7 cellular contexts compared by ENCODE assay signal in genomic region chr10:49972094-49972493, GRCh38. TPM values are rescaled to one million over a fixed set of nuclear protein-coding genes. Genes with fewer than 3 reads are reported as not detected.
DNase-seq lines count a peak whose midpoint lies in the region; ATAC-seq, FAIRE-seq and TF ChIP-seq lines count a peak whose summit lies in the region.
"Not testable (repeated sequence)": the region's sequence is repeated elsewhere in the genome, so short reads cannot be mapped to it uniquely, and the experiment has no call there.

No MANE protein-coding gene starts in this region.

- TF ChIP-seq EP300 in K562 (IDR thresholded peaks at IDR 0.05; ENCODE audit: low read length); HepG2 (IDR thresholded peaks at IDR 0.05; ENCODE audit: low read depth in 2 of 2, low read length in 2 of 2); HepG2 (CRISPR knock-in tag; IDR thresholded peaks at IDR 0.05; ENCODE audit: borderline replicate concordance): not testable (repeated sequence)

- BruUV-seq in K562 (replicated peaks; lab: Mats Ljungman, UMichigan); HepG2 (replicated peaks; lab: Mats Ljungman, UMichigan): not testable (repeated sequence)

- CTCF ChIA-PET in K562 (lab: Yijun Ruan, JAX; ENCODE audit: low intra/inter-chr PET ratio); HepG2 (lab: Yijun Ruan, JAX; ENCODE audit: low intra/inter-chr PET ratio, low total read pairs): not testable (repeated sequence)

- not testable (repeated sequence) for H3K9me1 ChIP-seq in K562 (ENCODE audit: control insufficient read depth, insufficient read depth, low read length)

- TF ChIP-seq CTCF in K562 (IDR thresholded peaks at IDR 0.05 in 2 of 3, conservative IDR thresholded peaks at IDR 0.05 in 1 of 3; ENCODE audit: insufficient read depth in 2 of 3, low read depth in 1 of 3, low read length in 3 of 3); choroid plexus epithelial cell (conservative IDR thresholded peaks at IDR 0.05; ENCODE audit: low read depth, low read length); HepG2 (CRISPR knock-in tag; IDR thresholded peaks at IDR 0.05): not testable (repeated sequence)

- FAIRE-seq in K562 (lab: Jason Lieb, UNC); HepG2 (lab: Jason Lieb, UNC): not testable (repeated sequence)

- not testable (repeated sequence) for H3K4me3 ChIP-seq in K562; choroid plexus epithelial cell (ENCODE audit: low read depth, low read length); HepG2 (replicated peaks in 1 of 3; ENCODE audit: insufficient read depth in 1 of 3, low read depth in 2 of 3, low read length in 3 of 3)

- H3K27ac ChIP-seq in K562 (ENCODE audit: extremely low read depth, low read depth, low read length); HepG2 (ENCODE audit: extremely low read length, insufficient read depth, low read length): not testable (repeated sequence)

- WGBS in K562 (ENCODE audit: insufficient coverage, low coverage, missing lambda C conversion rate): 30% methylated on average over 3 of the region's 3 CpGs
- WGBS in HepG2 (ENCODE audit: low lambda C conversion rate): 70% methylated on average over 3 of the region's 3 CpGs

- not testable (repeated sequence) for H3K36me3 ChIP-seq in K562 (ENCODE audit: control insufficient read depth, insufficient read depth, low read length); HepG2 (replicated peaks in 1 of 2; ENCODE audit: control insufficient read depth in 1 of 2, insufficient read depth in 2 of 2, low read length in 2 of 2)

- not testable (repeated sequence) for H3K4me1 ChIP-seq in K562 (replicated peaks in 1 of 2; ENCODE audit: control insufficient read depth in 2 of 2, insufficient read depth in 2 of 2, low read length in 2 of 2); HepG2 (ENCODE audit: insufficient read depth, low read length)

- not testable (repeated sequence) for H3K4me2 ChIP-seq in K562 (ENCODE audit: insufficient read depth, low read length); HepG2 (ENCODE audit: low read depth, low read length)

- H3K9ac ChIP-seq in K562 (ENCODE audit: insufficient read depth in 1 of 2, low read depth in 2 of 2, low read length in 2 of 2); HepG2 (ENCODE audit: insufficient read depth, low read depth, low read length): not testable (repeated sequence)

- TF ChIP-seq RAD21 in K562 (CRISPR knock-in tag; conservative IDR thresholded peaks at IDR 0.05 in 1 of 2, IDR thresholded peaks at IDR 0.05 in 1 of 2); HepG2 (CRISPR knock-in tag; IDR thresholded peaks at IDR 0.05): not testable (repeated sequence)

- DNase-seq in ELF-1 (ENCODE audit: low read depth, low spot score) (peak; percentile 1), amniotic epithelial cell (ENCODE audit: low read depth) (peak; percentile 53), K562 (ENCODE audit: extremely low read depth in 1 of 4, low spot score in 3 of 4) (peak in 1 of 4 experiments; percentile 44), choroid plexus epithelial cell (ENCODE audit: low read depth) (peak; percentile 11), HepG2 (ENCODE audit: low spot score) (peak; percentile 4)
- DNase-seq in Right ventricle myocardium superior, left ventricle myocardium superior: not testable (repeated sequence)

- H2AFZ ChIP-seq in K562 (ENCODE audit: low read depth, low read length); HepG2 (ENCODE audit: low read length): not testable (repeated sequence)

- not testable (repeated sequence) for H3K27me3 ChIP-seq in K562 (ENCODE audit: control insufficient read depth in 2 of 2, insufficient read depth in 2 of 2, low read length in 2 of 2); HepG2 (ENCODE audit: control insufficient read depth in 1 of 2, insufficient read depth in 2 of 2, low read length in 2 of 2)

- H3K9me3 ChIP-seq in K562 (replicated peaks; ENCODE audit: control insufficient read depth, insufficient read depth, low read depth, low read length); HepG2 (ENCODE audit: low read length): not testable (repeated sequence)

- H4K20me1 ChIP-seq in K562 (replicated peaks; ENCODE audit: control insufficient read depth, insufficient read depth, low read length); HepG2 (ENCODE audit: insufficient read depth, low read length): not testable (repeated sequence)

- H3K79me2 ChIP-seq in K562 (ENCODE audit: control insufficient read depth, insufficient read depth, low read length); HepG2 (ENCODE audit: insufficient read depth, low read length): not testable (repeated sequence)

- in situ Hi-C loops in K562 (cut with MboI); HepG2 (cut with HindIII; ENCODE audit: extremely low pct_ligation_motif_present, low pct_unique_long_range_greater_than_20kb): not testable (repeated sequence)

- ATAC-seq in K562 (peak; percentile 96), Right ventricle myocardium superior (ENCODE audit: poor library complexity) (peak; percentile 36), left ventricle myocardium superior (peak; percentile 54), HepG2 (peak; percentile 78)

- not testable (repeated sequence) for TF ChIP-seq POLR2A in K562 (conservative IDR thresholded peaks at IDR 0.05); HepG2 (IDR thresholded peaks at IDR 0.05; ENCODE audit: insufficient read depth in 1 of 2, low read depth in 2 of 2, low read length in 2 of 2)

- POLR2A ChIA-PET in K562 (lab: Yijun Ruan, JAX); HepG2 (lab: Yijun Ruan, JAX): not testable (repeated sequence)

- intact Hi-C loops in K562 (cut with micrococcal nuclease); Right ventricle myocardium superior (cut with DNase I); left ventricle myocardium superior (cut with micrococcal nuclease); HepG2 (cut with micrococcal nuclease; ENCODE audit: unreplicated experiment): not testable (repeated sequence)

RNA-seq across cellular contexts. Expression of gene AGAP6, which starts 16.1 kb away (rescaled TPM):
- total RNA-seq in K562 (2011; cell fraction: chromatin; rRNA removed; ENCODE audit: low replicate concordance): 67.2 and 94.4 TPM in 2 replicates
- total RNA-seq in K562 (2011; cell fraction: nucleolus; rRNA removed): 42.4 and 48.8 TPM in 2 replicates
- total RNA-seq in K562 (2011; cell fraction: nucleoplasm; rRNA removed): 49.4 and 53.1 TPM in 2 replicates
- 17.8 and 19.3 TPM in 2 replicates for total RNA-seq in K562 (2014; rRNA removed)
- total RNA-seq in K562 (2014; rRNA removed; fragmentation: Illumina TruSeq; extraction: Trizol): 15.2 and 16.9 TPM in 2 replicates
- total RNA-seq in K562 (2015; rRNA removed; fragmentation: Illumina TruSeq; extraction: Trizol): 18.3 and 18.4 TPM in 2 replicates
- 22.3 and 23.3 TPM in 2 replicates for total RNA-seq in K562 (2021)
- 46.8 and 53.3 TPM in 2 replicates for polyA plus RNA-seq in K562 (2011; rRNA removed)
- polyA plus RNA-seq in K562 (2011; cell fraction: cytosol; rRNA removed): 20.5 and 23.4 TPM in 2 replicates
- 275 and 319 TPM in 2 replicates for polyA plus RNA-seq in K562 (2011; cell fraction: nucleus; rRNA removed)
- polyA plus RNA-seq in K562 (2012): 21.4 and 26.7 TPM in 2 replicates
- polyA plus RNA-seq in K562 (2014; fragmentation: Illumina TruSeq; extraction: Trizol): 29.8 and 36.4 TPM in 2 replicates
- polyA plus RNA-seq in K562 (2014; fragmentation: Nextera tagmentation; extraction: Ambion mirVana): 1 to 10 TPM; 1.0 to 4.3 TPM
- 43.8 and 45.8 TPM in 2 replicates for polyA plus RNA-seq in K562 (2014; rRNA removed)
- 7.7 and 8.9 TPM in 2 replicates for polyA minus RNA-seq in K562 (2011; rRNA and poly(A)+ RNA removed)
- polyA minus RNA-seq in K562 (2011; cell fraction: cytosol; rRNA and poly(A)+ RNA removed): 2.2 and 4.1 TPM in 2 replicates
- polyA minus RNA-seq in K562 (2011; cell fraction: nucleus; rRNA and poly(A)+ RNA removed): 17.6 and 20.5 TPM in 2 replicates
- total RNA-seq in Right ventricle myocardium superior: 3.7 TPM
- 4.5 TPM for total RNA-seq in left ventricle myocardium superior
- 2.9 and 7.7 TPM in 2 replicates for total RNA-seq in HepG2 (2016; rRNA removed; fragmentation: Illumina TruSeq; extraction: Trizol)
- total RNA-seq in HepG2 (2016; cell fraction: cytosol; rRNA removed; fragmentation: Illumina TruSeq; extraction: Trizol; ENCODE audit: low read depth): 2.6 and 2.7 TPM in 2 replicates
- 2.9 and 8.5 TPM in 2 replicates for total RNA-seq in HepG2 (2016; cell fraction: insoluble cytoplasmic fraction; rRNA removed; fragmentation: Illumina TruSeq; extraction: Trizol)
- 3.6 and 4.6 TPM in 2 replicates for total RNA-seq in HepG2 (2016; cell fraction: membrane; rRNA removed; fragmentation: Illumina TruSeq; extraction: Trizol)
- total RNA-seq in HepG2 (2016; cell fraction: nucleus; rRNA removed; fragmentation: Illumina TruSeq; extraction: Trizol): 13.6 and 16.4 TPM in 2 replicates
- polyA plus RNA-seq in HepG2 (2011; rRNA removed): 19.5 and 21.9 TPM in 2 replicates
- polyA plus RNA-seq in HepG2 (2011; cell fraction: cytosol; rRNA removed): 4.9 and 6.2 TPM in 2 replicates
- 100 and 102 TPM in 2 replicates for polyA plus RNA-seq in HepG2 (2011; cell fraction: nucleus; rRNA removed)
- polyA plus RNA-seq in HepG2 (2012): 10.5 and 12.1 TPM in 2 replicates
- 2.0 and 2.4 TPM in 2 replicates for polyA plus RNA-seq in HepG2 (2016; cell fraction: cytosol; fragmentation: Illumina TruSeq; extraction: Trizol; ENCODE audit: low read depth)
- polyA plus RNA-seq in HepG2 (2016; cell fraction: insoluble cytoplasmic fraction; fragmentation: Illumina TruSeq; extraction: Trizol; ENCODE audit: low read depth): 3.7 and 5.0 TPM in 2 replicates
- polyA plus RNA-seq in HepG2 (2016; cell fraction: membrane; fragmentation: Illumina TruSeq; extraction: Trizol; ENCODE audit: low read depth): 3.1 and 4.3 TPM in 2 replicates
- polyA plus RNA-seq in HepG2 (2016; cell fraction: nucleus; fragmentation: Illumina TruSeq; extraction: Trizol; ENCODE audit: insufficient read depth, low read depth): 74.3 and 78.0 TPM in 2 replicates
- polyA minus RNA-seq in HepG2 (2011; rRNA and poly(A)+ RNA removed; ENCODE audit: low replicate concordance): 4.0 and 9.2 TPM in 2 replicates
- polyA minus RNA-seq in HepG2 (2011; cell fraction: cytosol; rRNA and poly(A)+ RNA removed): 0.70 and 1.3 TPM in 2 replicates
- 12.9 and 13.0 TPM in 2 replicates for polyA minus RNA-seq in HepG2 (2011; cell fraction: nucleus; rRNA and poly(A)+ RNA removed)

RNA-seq across cellular contexts. Expression of gene TIMM23B, which starts 30.2 kb away (rescaled TPM):
- total RNA-seq in K562 (2011; cell fraction: chromatin; rRNA removed; ENCODE audit: low replicate concordance): 133 and 176 TPM in 2 replicates
- 84.7 and 87.8 TPM in 2 replicates for total RNA-seq in K562 (2011; cell fraction: nucleolus; rRNA removed)
- total RNA-seq in K562 (2011; cell fraction: nucleoplasm; rRNA removed): 120 and 165 TPM in 2 replicates
- total RNA-seq in K562 (2014; rRNA removed): 25.8 and 34.5 TPM in 2 replicates
- 19.9 and 21.0 TPM in 2 replicates for total RNA-seq in K562 (2014; rRNA removed; fragmentation: Illumina TruSeq; extraction: Trizol)
- 23.4 and 24.7 TPM in 2 replicates for total RNA-seq in K562 (2015; rRNA removed; fragmentation: Illumina TruSeq; extraction: Trizol)
- total RNA-seq in K562 (2021): 26.9 and 28.8 TPM in 2 replicates
- 28.5 and 37.0 TPM in 2 replicates for polyA plus RNA-seq in K562 (2011; rRNA removed)
- 11.2 and 16.4 TPM in 2 replicates for polyA plus RNA-seq in K562 (2011; cell fraction: cytosol; rRNA removed)
- polyA plus RNA-seq in K562 (2011; cell fraction: nucleus; rRNA removed): 92.6 and 110 TPM in 2 replicates
- polyA plus RNA-seq in K562 (2012): 12.2 and 16.9 TPM in 2 replicates
- 20.9 and 24.7 TPM in 2 replicates for polyA plus RNA-seq in K562 (2014; fragmentation: Illumina TruSeq; extraction: Trizol)
- 10 to 100 TPM in 1 of 2 experiments, 1 to 10 TPM in 1; 7.2 to 11.0 TPM for polyA plus RNA-seq in K562 (2014; fragmentation: Nextera tagmentation; extraction: Ambion mirVana)
- 38.7 and 40.2 TPM in 2 replicates for polyA plus RNA-seq in K562 (2014; rRNA removed)
- 36.5 and 36.7 TPM in 2 replicates for polyA minus RNA-seq in K562 (2011; rRNA and poly(A)+ RNA removed)
- polyA minus RNA-seq in K562 (2011; cell fraction: cytosol; rRNA and poly(A)+ RNA removed): 13.9 and 17.4 TPM in 2 replicates
- polyA minus RNA-seq in K562 (2011; cell fraction: nucleus; rRNA and poly(A)+ RNA removed): 60.5 and 80.3 TPM in 2 replicates
- 13.5 TPM for total RNA-seq in Right ventricle myocardium superior
- 15.8 TPM for total RNA-seq in left ventricle myocardium superior
- 9.6 and 13.0 TPM in 2 replicates for total RNA-seq in HepG2 (2016; rRNA removed; fragmentation: Illumina TruSeq; extraction: Trizol)
- total RNA-seq in HepG2 (2016; cell fraction: cytosol; rRNA removed; fragmentation: Illumina TruSeq; extraction: Trizol; ENCODE audit: low read depth): 6.2 and 7.5 TPM in 2 replicates
- 10.8 and 13.0 TPM in 2 replicates for total RNA-seq in HepG2 (2016; cell fraction: insoluble cytoplasmic fraction; rRNA removed; fragmentation: Illumina TruSeq; extraction: Trizol)
- 6.6 and 7.8 TPM in 2 replicates for total RNA-seq in HepG2 (2016; cell fraction: membrane; rRNA removed; fragmentation: Illumina TruSeq; extraction: Trizol)
- 24.6 and 25.8 TPM in 2 replicates for total RNA-seq in HepG2 (2016; cell fraction: nucleus; rRNA removed; fragmentation: Illumina TruSeq; extraction: Trizol)
- 10.8 and 12.5 TPM in 2 replicates for polyA plus RNA-seq in HepG2 (2011; rRNA removed)
- 4.7 and 7.2 TPM in 2 replicates for polyA plus RNA-seq in HepG2 (2011; cell fraction: cytosol; rRNA removed)
- 30.3 and 35.5 TPM in 2 replicates for polyA plus RNA-seq in HepG2 (2011; cell fraction: nucleus; rRNA removed)
- polyA plus RNA-seq in HepG2 (2012): 8.9 and 9.7 TPM in 2 replicates
- 1.8 and 2.7 TPM in 2 replicates for polyA plus RNA-seq in HepG2 (2016; cell fraction: cytosol; fragmentation: Illumina TruSeq; extraction: Trizol; ENCODE audit: low read depth)
- 9.1 TPM in 2 replicates for polyA plus RNA-seq in HepG2 (2016; cell fraction: insoluble cytoplasmic fraction; fragmentation: Illumina TruSeq; extraction: Trizol; ENCODE audit: low read depth)
- 4.0 and 4.3 TPM in 2 replicates for polyA plus RNA-seq in HepG2 (2016; cell fraction: membrane; fragmentation: Illumina TruSeq; extraction: Trizol; ENCODE audit: low read depth)
- polyA plus RNA-seq in HepG2 (2016; cell fraction: nucleus; fragmentation: Illumina TruSeq; extraction: Trizol; ENCODE audit: insufficient read depth, low read depth): 30.1 and 35.0 TPM in 2 replicates
- polyA minus RNA-seq in HepG2 (2011; rRNA and poly(A)+ RNA removed; ENCODE audit: low replicate concordance): 7.0 and 14.2 TPM in 2 replicates
- polyA minus RNA-seq in HepG2 (2011; cell fraction: cytosol; rRNA and poly(A)+ RNA removed): 3.9 and 5.7 TPM in 2 replicates
- polyA minus RNA-seq in HepG2 (2011; cell fraction: nucleus; rRNA and poly(A)+ RNA removed): 49.4 and 55.3 TPM in 2 replicates

RNA-seq across cellular contexts. Expression of gene PARG, which starts 30.3 kb away (rescaled TPM):
- total RNA-seq in K562 (2011; cell fraction: chromatin; rRNA removed; ENCODE audit: low replicate concordance): 59.7 and 180 TPM in 2 replicates
- 35.4 and 44.0 TPM in 2 replicates for total RNA-seq in K562 (2011; cell fraction: nucleolus; rRNA removed)
- 66.9 and 101 TPM in 2 replicates for total RNA-seq in K562 (2011; cell fraction: nucleoplasm; rRNA removed)
- total RNA-seq in K562 (2014; rRNA removed) (37.1 and 39.2 TPM in 2 replicates), K562 (2014; rRNA removed; fragmentation: Illumina TruSeq; extraction: Trizol) (45.9 and 55.4 TPM in 2 replicates), K562 (2015; rRNA removed; fragmentation: Illumina TruSeq; extraction: Trizol) (46.0 and 49.9 TPM in 2 replicates), K562 (2021) (38.6 and 44.7 TPM in 2 replicates), Right ventricle myocardium superior (20.1 TPM), left ventricle myocardium superior (22.7 TPM), HepG2 (2016; rRNA removed; fragmentation: Illumina TruSeq; extraction: Trizol) (36.8 and 37.2 TPM in 2 replicates)
- polyA plus RNA-seq in K562 (2011; rRNA removed) (25.5 and 28.8 TPM in 2 replicates), K562 (2014; fragmentation: Illumina TruSeq; extraction: Trizol) (27.6 and 28.4 TPM in 2 replicates), K562 (2014; fragmentation: Nextera tagmentation; extraction: Ambion mirVana) (1 to 10 TPM; 8.5 to 9.9 TPM), K562 (2014; rRNA removed) (26.4 and 29.6 TPM in 2 replicates), HepG2 (2011; rRNA removed) (11.4 and 12.4 TPM in 2 replicates)
- 11.9 and 14.5 TPM in 2 replicates for polyA plus RNA-seq in K562 (2011; cell fraction: cytosol; rRNA removed)
- 31.4 and 32.9 TPM in 2 replicates for polyA plus RNA-seq in K562 (2011; cell fraction: nucleus; rRNA removed)
- 20.6 and 21.0 TPM in 2 replicates for polyA plus RNA-seq in K562 (2012)
- 79.5 and 81.7 TPM in 2 replicates for polyA minus RNA-seq in K562 (2011; rRNA and poly(A)+ RNA removed)
- 22.2 and 26.8 TPM in 2 replicates for polyA minus RNA-seq in K562 (2011; cell fraction: cytosol; rRNA and poly(A)+ RNA removed)
- polyA minus RNA-seq in K562 (2011; cell fraction: nucleus; rRNA and poly(A)+ RNA removed): 56.0 and 88.5 TPM in 2 replicates
- total RNA-seq in HepG2 (2016; cell fraction: cytosol; rRNA removed; fragmentation: Illumina TruSeq; extraction: Trizol; ENCODE audit: low read depth): 31.6 and 33.2 TPM in 2 replicates
- total RNA-seq in HepG2 (2016; cell fraction: insoluble cytoplasmic fraction; rRNA removed; fragmentation: Illumina TruSeq; extraction: Trizol): 36.3 and 38.1 TPM in 2 replicates
- total RNA-seq in HepG2 (2016; cell fraction: membrane; rRNA removed; fragmentation: Illumina TruSeq; extraction: Trizol): 30.4 and 32.8 TPM in 2 replicates
- total RNA-seq in HepG2 (2016; cell fraction: nucleus; rRNA removed; fragmentation: Illumina TruSeq; extraction: Trizol): 55.9 and 64.5 TPM in 2 replicates
- polyA plus RNA-seq in HepG2 (2011; cell fraction: cytosol; rRNA removed): 6.7 and 8.1 TPM in 2 replicates
- polyA plus RNA-seq in HepG2 (2011; cell fraction: nucleus; rRNA removed): 15.9 and 16.6 TPM in 2 replicates
- polyA plus RNA-seq in HepG2 (2012): 12.5 and 12.6 TPM in 2 replicates
- polyA plus RNA-seq in HepG2 (2016; cell fraction: cytosol; fragmentation: Illumina TruSeq; extraction: Trizol; ENCODE audit: low read depth): 0.85 and 0.93 TPM in 2 replicates
- polyA plus RNA-seq in HepG2 (2016; cell fraction: insoluble cytoplasmic fraction; fragmentation: Illumina TruSeq; extraction: Trizol; ENCODE audit: low read depth): 23.2 and 24.9 TPM in 2 replicates
- 2.9 TPM in 2 replicates for polyA plus RNA-seq in HepG2 (2016; cell fraction: membrane; fragmentation: Illumina TruSeq; extraction: Trizol; ENCODE audit: low read depth)
- 25.3 and 27.2 TPM in 2 replicates for polyA plus RNA-seq in HepG2 (2016; cell fraction: nucleus; fragmentation: Illumina TruSeq; extraction: Trizol; ENCODE audit: insufficient read depth, low read depth)
- 15.7 and 33.8 TPM in 2 replicates for polyA minus RNA-seq in HepG2 (2011; rRNA and poly(A)+ RNA removed; ENCODE audit: low replicate concordance)
- 16.3 and 18.3 TPM in 2 replicates for polyA minus RNA-seq in HepG2 (2011; cell fraction: cytosol; rRNA and poly(A)+ RNA removed)
- polyA minus RNA-seq in HepG2 (2011; cell fraction: nucleus; rRNA and poly(A)+ RNA removed): 110 and 121 TPM in 2 replicates

Comparison
In these comparisons a context has a peak if more than half of its experiments do, and no peak if none do; other contexts are left out.
1. ATAC-seq: peak in every context shown above with its lines; median percentile 96 in K562; 78 in HepG2; 54 in left ventricle myocardium superior; 36 in Right ventricle myocardium superior.